Comparison of ENCODE assay signal across 16 cellular contexts in the genomic region with DNA sequence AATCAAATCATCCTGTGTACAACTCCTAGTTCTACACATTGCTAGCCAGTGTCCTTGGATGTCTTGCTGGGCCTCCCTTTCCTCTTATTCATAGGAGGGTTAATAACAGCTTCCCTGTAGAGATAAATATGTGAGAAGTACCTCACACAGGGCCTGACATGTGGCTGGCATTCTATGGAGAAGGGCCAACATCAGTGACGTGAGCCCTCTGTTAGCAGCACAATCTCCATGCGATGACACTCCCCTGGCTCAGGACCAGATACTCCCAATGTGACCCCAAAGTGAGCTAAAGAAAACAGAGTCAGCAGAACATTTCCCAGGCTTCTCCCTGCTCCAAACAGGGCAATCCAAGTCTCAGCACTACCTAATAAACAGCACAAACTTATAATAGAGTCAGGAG.
DNase-seq lines count a peak whose midpoint lies in the region; ATAC-seq and TF ChIP-seq lines count a peak whose summit lies in the region.
"Had no signal": no experiment of that assay in that cellular context is flagged by ENCODE, and none has a peak within 500 bp of the region (broad histone marks: within the 10 kb centered on the region; RNA-seq: fewer than 3 reads in every experiment).

No MANE protein-coding gene starts in this region.

- intact Hi-C loops in adrenal gland (cut with DNase I) = no loop called here
- intact Hi-C loops in Right ventricle myocardium superior (cut with DNase I) = no loop called here
- intact Hi-C loops in PC-3 (cut with micrococcal nuclease) = no loop called here

- no peak overlapping the region for H3K4me2 ChIP-seq in PC-3 (ENCODE audit: low read length)
- H3K4me2 ChIP-seq: PC-9 had no signal

- H3K4me3 ChIP-seq in BE2C (ENCODE audit: low read depth, low read length) = no peak overlapping the region
- H3K4me3 ChIP-seq in adrenal gland = no peak overlapping the region
- no peak overlapping the region for H3K4me3 ChIP-seq in muscle layer of colon (ENCODE audit: low read depth in 1 of 2, low read length in 2 of 2)
- no peak overlapping the region for H3K4me3 ChIP-seq in PC-3 (ENCODE audit: low read length)
- H3K4me3 ChIP-seq: MG63, mucosa of descending colon, PC-9, vagina had no signal

- WGBS in adrenal gland, 4 donors = 25 to 55% (median 47%) methylated on average over 2 of the region's 2 CpGs

- CTCF ChIA-PET in PC-3 (lab: Charles Lee) = no interaction called here

- H3F3A ChIP-seq in PC-3 (ENCODE audit: low read length, unreplicated experiment) = no peaks in the 10 kb centered on the region

- H4K20me1 ChIP-seq in PC-3 (ENCODE audit: low read length) = no peaks in the 10 kb centered on the region

- TF ChIP-seq POLR2A in adrenal gland (IDR thresholded peaks at IDR 0.05) = no peak

- peak; percentile 94 for ATAC-seq in Right ventricle myocardium superior (ENCODE audit: poor library complexity)
- no peak for ATAC-seq in HG03457 (IDR thresholded peaks at IDR 0.05; ENCODE audit: unreplicated experiment)
- ATAC-seq in PC-3 = no peak
- ATAC-seq: mucosa of descending colon had no signal

- H3K79me2 ChIP-seq in PC-3 (ENCODE audit: low read length) = no peaks in the 10 kb centered on the region

- H3K9me2 ChIP-seq in PC-3 (replicated peaks; ENCODE audit: low read length) = no peaks in the 10 kb centered on the region

- H3K27ac ChIP-seq in adrenal gland (peak overlapping the region in 1 of 5 donors; percentile 17), muscle layer of colon (ENCODE audit: low read depth, low read length) (peak overlapping the region; percentile 39), PC-3 (ENCODE audit: low read length) (no peak overlapping the region)
- H3K27ac ChIP-seq: PC-9, vagina had no signal

- H3K4me1 ChIP-seq in BE2C (peaks cover 7% of the 10 kb centered on the region), adrenal gland (replicated peaks in 1 of 2) (no peaks in the 10 kb centered on the region), muscle layer of colon (ENCODE audit: insufficient read depth, low read length) (peaks cover 36% of the 10 kb centered on the region), PC-3 (ENCODE audit: insufficient read depth, low read length) (no peaks in the 10 kb centered on the region)
- H3K4me1 ChIP-seq: vagina had no signal

- no peak for TF ChIP-seq CTCF in BE2C (IDR thresholded peaks at IDR 0.05; ENCODE audit: low read depth, low read length)
- no peak for TF ChIP-seq CTCF in adrenal gland (IDR thresholded peaks at IDR 0.05)
- no peak for TF ChIP-seq CTCF in PC-3 (conservative IDR thresholded peaks at IDR 0.05; ENCODE audit: low read depth, low read length)

- no peak overlapping the region for H3K9ac ChIP-seq in muscle layer of colon (ENCODE audit: low read length)
- no peak overlapping the region for H3K9ac ChIP-seq in PC-3 (ENCODE audit: low read length)

- no peaks in the 10 kb centered on the region for H3K9me3 ChIP-seq in BE2C
- no peaks in the 10 kb centered on the region for H3K9me3 ChIP-seq in adrenal gland (replicated peaks in 1 of 3)
- no peaks in the 10 kb centered on the region for H3K9me3 ChIP-seq in muscle layer of colon (ENCODE audit: low read length)
- H3K9me3 ChIP-seq in PC-3 (ENCODE audit: low read length) = no peaks in the 10 kb centered on the region
- H3K9me3 ChIP-seq: MG63, mucosa of descending colon, vagina had no signal

- H3K36me3 ChIP-seq in BE2C (no peaks in the 10 kb centered on the region), adrenal gland (replicated peaks in 1 of 2) (no peaks in the 10 kb centered on the region), muscle layer of colon (ENCODE audit: insufficient read depth, low read length) (no peaks in the 10 kb centered on the region), PC-3 (ENCODE audit: low read depth, low read length) (no peaks in the 10 kb centered on the region)
- H3K36me3 ChIP-seq: MG63, vagina had no signal

- no TSS peak for BruUV-seq in PC-3 (replicated peaks; lab: Mats Ljungman, UMichigan)

- DNase-seq in BE2C (peak; percentile 51), adrenal gland (peak in 4 of 7 donors; percentile 28 to 72 (median 37)), Right ventricle myocardium superior (peak; percentile 77), germinal center (ENCODE audit: low spot score) (no peak), PC-3 (no peak), cortex of kidney (lab: John Stamatoyannopoulos, UW) (no peak)
- DNase-seq: CD4-positive, alpha-beta memory T cell; DND-41; kidney glomerular epithelial cell; MG63; mucosa of descending colon; PC-9; stimulated activated CD4-positive, alpha-beta T cell treated with anti-CD3 and anti-CD28 coated beads, Interleukin-2, amount 100 ng/mL, for 48 hours had no signal

- no peak overlapping the region for H2AFZ ChIP-seq in PC-3 (ENCODE audit: low read length)
- H2AFZ ChIP-seq: PC-9 had no signal

- H3K27me3 ChIP-seq in BE2C = no peaks in the 10 kb centered on the region
- H3K27me3 ChIP-seq in adrenal gland = no peaks in the 10 kb centered on the region
- no peaks in the 10 kb centered on the region for H3K27me3 ChIP-seq in muscle layer of colon (ENCODE audit: control insufficient read depth in 1 of 2, insufficient read depth in 2 of 2, low read length in 2 of 2)
- H3K27me3 ChIP-seq in PC-3 (ENCODE audit: low read length) = peaks cover 48% of the 10 kb centered on the region
- H3K27me3 ChIP-seq: MG63, vagina had no signal

- POLR2A ChIA-PET in PC-3 (lab: Charles Lee; ENCODE audit: unreplicated experiment) = no interaction called here

Comparison
In these comparisons a context has a peak if more than half of its experiments do, and no peak if none do; other contexts are left out.
1. DNase-seq: peak in BE2C (single experiment), adrenal gland (4 of 7) and Right ventricle myocardium superior (single experiment); none in germinal center (single experiment), PC-3 (single experiment) and cortex of kidney (single experiment).